ENCODE assay signal across 29 cellular contexts in genomic region chr3:142007710-142008399, GRCh38.
DNase-seq lines count a peak whose midpoint lies in the region; ATAC-seq and TF ChIP-seq lines count a peak whose summit lies in the region.
"Had no signal": no experiment of that assay in that cellular context is flagged by ENCODE, and none has a peak within 500 bp of the region (broad histone marks: within the 10 kb centered on the region; RNA-seq: fewer than 3 reads in every experiment).

No MANE protein-coding gene starts in this region.

- H3K27me3 Mint-ChIP-seq in natural killer cell (ENCODE audit: low read depth in 2 of 2) (no peaks in the 10 kb centered on the region), WTC11 (ENCODE audit: low read depth) (no peaks in the 10 kb centered on the region), mesothelial cell of epicardium (ENCODE audit: low read depth) (no peaks in the 10 kb centered on the region)
- no peaks in the 10 kb centered on the region for H3K27me3 Mint-ChIP-seq in natural killer cell treated with Interleukin-12 subunit alpha and Interleukin-12 subunit beta and Interleukin-15 and Interleukin-18, amount 100 ng/mL, for 72 hours
- H3K27me3 Mint-ChIP-seq: brain; CD4-positive, alpha-beta T cell; T-cell had no signal

- ATAC-seq in natural killer cell (no peak), WTC11 (peak; percentile 48; the same call in 1 of the 2 replicates), omental fat pad (ENCODE audit: low FRiP score) (no peak), GM18511 (IDR thresholded peaks at IDR 0.05; ENCODE audit: unreplicated experiment) (no peak)
- ATAC-seq in natural killer cell treated with Interleukin-12 subunit alpha and Interleukin-12 subunit beta and Interleukin-15 and Interleukin-18, amount 100 ng/mL, for 72 hours, result no peak
- ATAC-seq: A549; mucosa of descending colon; right cardiac atrium; stimulated activated naive CD8-positive, alpha-beta T cell treated with anti-CD3 and anti-CD28 coated beads, Interleukin-15, Interleukin-2, amounts not matched to agents 100 U/mL and 50 U/mL, for 24 hours; T-cell had no signal

- H3K4me3 Mint-ChIP-seq in natural killer cell (no peak overlapping the region), WTC11 (no peak overlapping the region), mesothelial cell of epicardium (no peak overlapping the region)
- no peak overlapping the region for H3K4me3 Mint-ChIP-seq in natural killer cell treated with Interleukin-12 subunit alpha and Interleukin-12 subunit beta and Interleukin-15 and Interleukin-18, amount 100 ng/mL, for 72 hours
- H3K4me3 Mint-ChIP-seq: activated naive CD4-positive, alpha-beta T cell treated with anti-CD3 and anti-CD28 coated beads for 36 hours; activated T-helper 1 cell treated with anti-CD3 and anti-CD28 coated beads, Interleukin-12 subunit alpha, Interleukin-12 subunit beta, Interleukin-2, Interleukin-4 antibody, amounts not matched to agents 30 ng/mL and 10 ng/mL and 1 ng/mL, durations not matched to agents 14 hours and 24 hours and 36 hours; brain; CD4-positive, alpha-beta T cell; neural progenitor cell; T-cell had no signal

- H3K4me1 Mint-ChIP-seq in natural killer cell (peaks cover 22 to 33% of the 10 kb centered on the region in 2 donors), WTC11 (0 out of 2 replicates have a peak, but pooled peaks cover 4% of the 10 kb centered on the region), mesothelial cell of epicardium (peaks cover 35% of the 10 kb centered on the region)
- H3K4me1 Mint-ChIP-seq in natural killer cell treated with Interleukin-12 subunit alpha and Interleukin-12 subunit beta and Interleukin-15 and Interleukin-18, amount 100 ng/mL, for 72 hours (ENCODE audit: low read depth in 2 of 2), result peaks cover 12% of the 10 kb centered on the region in 2 donors
- H3K4me1 Mint-ChIP-seq: neural progenitor cell, T-cell had no signal

- no peaks in the 10 kb centered on the region for H3K9me3 Mint-ChIP-seq in natural killer cell
- H3K9me3 Mint-ChIP-seq in natural killer cell treated with Interleukin-12 subunit alpha and Interleukin-12 subunit beta and Interleukin-15 and Interleukin-18, amount 100 ng/mL, for 72 hours, result no peaks in the 10 kb centered on the region
- H3K9me3 Mint-ChIP-seq in WTC11, result no peaks in the 10 kb centered on the region
- H3K9me3 Mint-ChIP-seq in mesothelial cell of epicardium, result peaks cover 3% of the 10 kb centered on the region
- H3K9me3 Mint-ChIP-seq: activated naive CD4-positive, alpha-beta T cell treated with anti-CD3 and anti-CD28 coated beads for 36 hours; activated T-helper 1 cell treated with anti-CD3 and anti-CD28 coated beads, Interleukin-12 subunit alpha, Interleukin-12 subunit beta, Interleukin-2, Interleukin-4 antibody, amounts not matched to agents 30 ng/mL and 10 ng/mL and 1 ng/mL, durations not matched to agents 14 hours and 24 hours and 36 hours; CD4-positive, alpha-beta T cell; T-cell had no signal

- H3K36me3 Mint-ChIP-seq in natural killer cell, result no peaks in the 10 kb centered on the region
- no peaks in the 10 kb centered on the region for H3K36me3 Mint-ChIP-seq in natural killer cell treated with Interleukin-12 subunit alpha and Interleukin-12 subunit beta and Interleukin-15 and Interleukin-18, amount 100 ng/mL, for 72 hours
- H3K36me3 Mint-ChIP-seq in WTC11, result peaks cover 15% of the 10 kb centered on the region
- peaks cover 2% of the 10 kb centered on the region for H3K36me3 Mint-ChIP-seq in mesothelial cell of epicardium

- no peak for TF ChIP-seq CTCF in natural killer cell (IDR thresholded peaks at IDR 0.05)
- TF ChIP-seq CTCF in WTC11 (IDR thresholded peaks at IDR 0.05), result no peak
- no peak for TF ChIP-seq CTCF in mesothelial cell of epicardium (IDR thresholded peaks at IDR 0.05; ENCODE audit: unreplicated experiment)
- no peak for TF ChIP-seq CTCF in omental fat pad (IDR thresholded peaks at IDR 0.05)

- POLR2A ChIA-PET in WTC11 (lab: Charles Lee), result no interaction called here

- intact Hi-C loops in natural killer cell (cut with micrococcal nuclease), result no loop called here

- CTCF ChIA-PET in WTC11 (lab: Charles Lee), result interaction anchor here (0.5 kb wide), 1 partner anchor 855 kb away, joined by 3 read pairs; no protein-coding TSS in a partner anchor

- peak overlapping the region; percentile 11 to 27 for H3K27ac Mint-ChIP-seq in natural killer cell
- H3K27ac Mint-ChIP-seq in natural killer cell treated with Interleukin-12 subunit alpha and Interleukin-12 subunit beta and Interleukin-15 and Interleukin-18, amount 100 ng/mL, for 72 hours, result no peak overlapping the region
- peak overlapping the region; percentile 4 for H3K27ac Mint-ChIP-seq in WTC11
- peak overlapping the region; percentile 39 for H3K27ac Mint-ChIP-seq in mesothelial cell of epicardium
- H3K27ac Mint-ChIP-seq: activated naive CD4-positive, alpha-beta T cell treated with anti-CD3 and anti-CD28 coated beads for 36 hours; activated T-helper 1 cell treated with anti-CD3 and anti-CD28 coated beads, Interleukin-12 subunit alpha, Interleukin-12 subunit beta, Interleukin-2, Interleukin-4 antibody, amounts not matched to agents 30 ng/mL and 10 ng/mL and 1 ng/mL, durations not matched to agents 14 hours and 24 hours and 36 hours; brain; CD4-positive, alpha-beta T cell; neural progenitor cell; T-cell had no signal

- DNase-seq in natural killer cell (no peak), WTC11 (ENCODE audit: low spot score) (no peak), mesothelial cell of epicardium (ENCODE audit: low spot score in 2 of 2, unreplicated experiment in 2 of 2) (no peak), dedifferentiated amniotic fluid mesenchymal stem cell (ENCODE audit: extremely low spot score) (no peak), omental fat pad (ENCODE audit: low spot score) (no peak), NCI-H2081 treated with DMSO at 0.1 percent for 48 hours (lab: John Stamatoyannopoulos, UW) (no peak)
- DNase-seq in natural killer cell treated with Interleukin-12 subunit alpha and Interleukin-12 subunit beta and Interleukin-15 and Interleukin-18, amount 100 ng/mL, for 72 hours (ENCODE audit: low spot score), result no peak
- DNase-seq: activated CD4-positive, CD25-positive, alpha-beta regulatory T cell; activated naive CD4-positive, alpha-beta T cell treated with anti-CD3 and anti-CD28 coated beads for 36 hours; AML-193; CD4-positive, alpha-beta T cell; DND-41; dorsolateral prefrontal cortex; KG1; MM.1S; mucosa of descending colon; NCI-H1417 treated with DMSO at 0.1 percent for 48 hours; NCI-H2107; NCI-H446; NCI-H774; right cardiac atrium; SJCRH30; stimulated activated naive CD8-positive, alpha-beta T cell treated with anti-CD3 and anti-CD28 coated beads, Interleukin-15, Interleukin-2, amounts not matched to agents 100 U/mL and 50 U/mL, for 24 hours; T-cell had no signal

TF ChIP-seq in WTC11, 78 proteins besides CTCF, POLR2A, EP300 and RAD21 (continues in another document):
- no peak for TF ChIP-seq ATF6 (CRISPR knock-in tag; IDR thresholded peaks at IDR 0.05)
- TF ChIP-seq NFYB (CRISPR knock-in tag; conservative IDR thresholded peaks at IDR 0.05; ENCODE audit: low read depth), result peak; percentile 40
- TF ChIP-seq ZNF532 (CRISPR knock-in tag; IDR thresholded peaks at IDR 0.05; ENCODE audit: borderline replicate concordance), result no peak
- no peak for TF ChIP-seq ELF4 (CRISPR knock-in tag; IDR thresholded peaks at IDR 0.05; ENCODE audit: low read depth)

Comparison
In these comparisons a context has a peak if more than half of its experiments do, and no peak if none do; other contexts are left out.
1. H3K27ac Mint-ChIP-seq: peak in natural killer cell (2 of 2), WTC11 (single experiment) and mesothelial cell of epicardium (single experiment); none in natural killer cell treated with Interleukin-12 subunit alpha and Interleukin-12 subunit beta and Interleukin-15 and Interleukin-18, amount 100 ng/mL, for 72 hours (0 of 2).